ENCODE assay signal across 18 cellular contexts in the genomic region with DNA sequence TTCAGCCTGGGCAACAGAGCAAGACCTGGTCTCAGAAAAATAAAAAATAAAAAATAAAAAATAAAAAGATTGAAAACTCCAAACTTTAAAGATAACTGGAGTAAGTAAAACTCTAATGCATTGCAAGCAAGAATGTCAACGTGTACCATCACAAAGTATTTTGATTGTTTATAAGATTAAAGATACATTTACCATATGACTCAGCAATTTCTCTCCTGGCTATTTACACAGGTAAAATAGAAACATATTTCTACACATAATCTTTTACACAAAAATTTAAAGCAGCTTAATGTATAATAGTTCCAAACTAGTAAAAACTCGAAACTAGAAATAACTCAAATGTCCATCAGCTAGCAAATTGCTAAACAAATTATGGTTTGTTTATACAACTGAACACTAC.
DNase-seq lines count a peak whose midpoint lies in the region; ATAC-seq, FAIRE-seq and TF ChIP-seq lines count a peak whose summit lies in the region.
"Had no signal": no experiment of that assay in that cellular context is flagged by ENCODE, and none has a peak within 500 bp of the region (broad histone marks: within the 10 kb centered on the region; RNA-seq: fewer than 3 reads in every experiment).

No MANE protein-coding gene starts in this region.

- no peaks in the 10 kb centered on the region for H3K4me1 Mint-ChIP-seq in nephron
- H3K4me1 Mint-ChIP-seq: CD14-positive monocyte; CD4-positive, alpha-beta memory T cell had no signal

- FAIRE-seq in A549 (lab: Jason Lieb, UNC) (no peak), TTC549 (lab: Jason Lieb, UNC) (peak; percentile 54)
- FAIRE-seq: GM12878 had no signal

- no peak for TF ChIP-seq POLR2A in A549 (IDR thresholded peaks at IDR 0.05; ENCODE audit: low read length)

- TF ChIP-seq EP300 in A549 (IDR thresholded peaks at IDR 0.05): no peak

- no peaks in the 10 kb centered on the region for H3K9me3 ChIP-seq in A549
- H3K9me3 ChIP-seq: BLaER1 had no signal

- peaks cover 11% of the 10 kb centered on the region; the same call in 2 of the 3 replicates for H3K4me1 ChIP-seq in A549
- H3K4me1 ChIP-seq: BLaER1 had no signal

- H3K27me3 Mint-ChIP-seq in nephron (ENCODE audit: low read depth): no peaks in the 10 kb centered on the region
- H3K27me3 Mint-ChIP-seq: CD4-positive, alpha-beta memory T cell; IgD-negative memory B cell had no signal

- H3K4me3 Mint-ChIP-seq in nephron: no peak overlapping the region
- H3K4me3 Mint-ChIP-seq: CD14-positive monocyte; CD4-positive, alpha-beta memory T cell; HFFc6; IgD-negative memory B cell had no signal

- H3K4me3 ChIP-seq in A549: no peak overlapping the region
- H3K4me3 ChIP-seq: BLaER1, GM12878 had no signal

- peak overlapping the region; percentile 24; the same call in 1 of the 3 replicates for H3K4me2 ChIP-seq in A549
- H3K4me2 ChIP-seq: BLaER1 had no signal

- ATAC-seq in A549: no peak
- ATAC-seq: GM12878 had no signal

- TF ChIP-seq CTCF in 22Rv1 (IDR thresholded peaks at IDR 0.05): no peak
- no peak for TF ChIP-seq CTCF in A549 (IDR thresholded peaks at IDR 0.05)
- no peak for TF ChIP-seq CTCF in nephron (IDR thresholded peaks at IDR 0.05; ENCODE audit: unreplicated experiment in 3 of 3)

- H3K27ac Mint-ChIP-seq in nephron: peak overlapping the region; percentile 39 to 87 (median 39)
- H3K27ac Mint-ChIP-seq: CD14-positive monocyte; CD4-positive, alpha-beta memory T cell; HFFc6; IgD-negative memory B cell had no signal

- CTCF ChIA-PET in A549 (lab: Yijun Ruan, JAX): no interaction called here

- POLR2A ChIA-PET in A549 (lab: Yijun Ruan, JAX): no interaction called here

- no peak for TF ChIP-seq RAD21 in A549 (conservative IDR thresholded peaks at IDR 0.05 in 1 of 2, IDR thresholded peaks at IDR 0.05 in 1 of 2)

- H3K36me3 Mint-ChIP-seq in nephron (ENCODE audit: low read depth): no peaks in the 10 kb centered on the region
- H3K36me3 Mint-ChIP-seq: CD14-positive monocyte; CD4-positive, alpha-beta memory T cell; IgD-negative memory B cell had no signal

- 0 out of 2 replicates have a peak overlapping the region, but pooled peaks have one; percentile 1 for H3K27ac ChIP-seq in 22Rv1
- peak overlapping the region; percentile 25 to 52; a peak in 4 of 6 replicates for H3K27ac ChIP-seq in A549
- H3K27ac ChIP-seq: BLaER1, HL-60 had no signal

- no peaks in the 10 kb centered on the region for H3K9me3 Mint-ChIP-seq in nephron

- WGBS in A549 (ENCODE audit: missing lambda C conversion rate): 5% methylated on average over 2 of the region's 2 CpGs

- DNase-seq in A549 (ENCODE audit: low read depth in 1 of 2, low spot score in 1 of 2): no peak
- DNase-seq in NCI-H2227 treated with DMSO at 0.1 percent for 48 hours (lab: John Stamatoyannopoulos, UW): no peak
- DNase-seq in cerebellar cortex (ENCODE audit: low spot score): no peak
- DNase-seq: CD4-positive, alpha-beta memory T cell; DMS153; DND-41; EL; HCEC 1CT; HFFc6; KG1 had no signal

TF ChIP-seq in A549, 52 proteins besides CTCF, POLR2A, EP300 and RAD21:
- TF ChIP-seq RCOR1 (IDR thresholded peaks at IDR 0.05; ENCODE audit: low read depth, low read length) (no peak), NFE2L2 (conservative IDR thresholded peaks at IDR 0.05; ENCODE audit: low read length) (peak; percentile 71), MAFK (IDR thresholded peaks at IDR 0.05; ENCODE audit: partially characterized antibody) (peak; percentile 88)
